In genomic region chr20:53445276-53445675, GRCh38 we compare ENCODE assay signal across 19 cellular contexts.
DNase-seq lines count a peak whose midpoint lies in the region; ATAC-seq and TF ChIP-seq lines count a peak whose summit lies in the region.
"Had no signal": no experiment of that assay in that cellular context is flagged by ENCODE, and none has a peak within 500 bp of the region (broad histone marks: within the 10 kb centered on the region; RNA-seq: fewer than 3 reads in every experiment).

No MANE protein-coding gene starts in this region.

- peaks cover 10% of the 10 kb centered on the region for H3K4me1 ChIP-seq in body of pancreas
- no peaks in the 10 kb centered on the region for H3K4me1 ChIP-seq in gastroesophageal sphincter
- H3K4me1 ChIP-seq in aorta (ENCODE audit: control insufficient read depth in 1 of 2, insufficient read depth in 2 of 2, low read length in 2 of 2), result no peaks in the 10 kb centered on the region
- H3K4me1 ChIP-seq: BE2C, Caco-2, Peyer's patch had no signal

- H3K27me3 ChIP-seq in body of pancreas, result no peaks in the 10 kb centered on the region
- no peaks in the 10 kb centered on the region for H3K27me3 ChIP-seq in gastroesophageal sphincter
- peaks cover 0 to 3% of the 10 kb centered on the region in 2 donors for H3K27me3 ChIP-seq in aorta (ENCODE audit: control insufficient read depth in 1 of 2, insufficient read depth in 2 of 2, low read length in 1 of 2)
- H3K27me3 ChIP-seq: BE2C, Peyer's patch had no signal

- no peak overlapping the region for H3K4me3 ChIP-seq in body of pancreas
- H3K4me3 ChIP-seq in gastroesophageal sphincter, result no peak overlapping the region
- no peak overlapping the region for H3K4me3 ChIP-seq in aorta (ENCODE audit: low read length in 2 of 2)
- H3K4me3 ChIP-seq: Peyer's patch had no signal

- no peak for TF ChIP-seq POLR2A in body of pancreas (IDR thresholded peaks at IDR 0.05)
- TF ChIP-seq POLR2A in gastroesophageal sphincter (IDR thresholded peaks at IDR 0.05), result no peak

- H3K36me3 ChIP-seq in body of pancreas (replicated peaks in 1 of 2; ENCODE audit: insufficient read depth in 1 of 2, low read depth in 2 of 2), result no peaks in the 10 kb centered on the region
- no peaks in the 10 kb centered on the region for H3K36me3 ChIP-seq in gastroesophageal sphincter
- no peaks in the 10 kb centered on the region for H3K36me3 ChIP-seq in aorta (ENCODE audit: control insufficient read depth in 1 of 2, insufficient read depth in 2 of 2, low read length in 1 of 2)
- H3K36me3 ChIP-seq: BE2C, Peyer's patch had no signal

- H3K27ac ChIP-seq in body of pancreas (peak overlapping the region in 1 of 4 donors; percentile 24), gastroesophageal sphincter (no peak overlapping the region), aorta (ENCODE audit: low read depth in 1 of 2, low read length in 2 of 2) (no peak overlapping the region)
- H3K27ac ChIP-seq: Peyer's patch had no signal

- DNase-seq in Right ventricle myocardium inferior (ENCODE audit: missing footprints) (no peak), cardiac septum (ENCODE audit: low spot score) (no peak), body of pancreas (no peak), aorta (no peak), amygdala (lab: John Stamatoyannopoulos, UW) (no peak)
- DNase-seq: 8988T; BE2C; Caco-2; CD4-positive, CD25-positive, alpha-beta regulatory T cell; GF-D8; NCI-H1048; NCI-H1436; NCI-H2029; NCI-H2171; NK-92 treated with Interleukin-12 subunit alpha and Interleukin-12 subunit beta, amount 100 ng/mL, for 24 hours; Peyer's patch had no signal

- 36 to 55% methylated on average over 7 of the region's 7 CpGs for WGBS in body of pancreas, 2 donors
- 44 to 77% methylated on average over 7 of the region's 7 CpGs for WGBS in gastroesophageal sphincter (ENCODE audit: low coverage in 1 of 2), 2 donors
- 24 to 25% methylated on average over 7 of the region's 7 CpGs for WGBS in aorta, 2 donors

- peak; percentile 31 for ATAC-seq in Right ventricle myocardium inferior
- ATAC-seq in body of pancreas, result peak; percentile 48
- peak; percentile 7 for ATAC-seq in gastroesophageal sphincter
- peak; percentile 73 for ATAC-seq in aorta (ENCODE audit: low FRiP score)
- ATAC-seq in HG02763 (IDR thresholded peaks at IDR 0.05; ENCODE audit: unreplicated experiment), result no peak
- ATAC-seq in GM19397 (IDR thresholded peaks at IDR 0.05; ENCODE audit: unreplicated experiment), result no peak

- TF ChIP-seq EP300 in gastroesophageal sphincter (IDR thresholded peaks at IDR 0.05), result no peak

- intact Hi-C loops in Right ventricle myocardium inferior (cut with DNase I) (no loop called here), cardiac septum (cut with DNase I) (no loop called here), body of pancreas (cut with DNase I) (no loop called here), aorta (cut with DNase I) (no loop called here)

- H3K9me3 ChIP-seq in body of pancreas, result peaks cover 0 to 6% (median 0%) of the 10 kb centered on the region in 3 donors
- H3K9me3 ChIP-seq in gastroesophageal sphincter, result peaks cover 0 to 23% (median 0%) of the 10 kb centered on the region in 3 donors
- peaks cover 4% of the 10 kb centered on the region for H3K9me3 ChIP-seq in aorta (ENCODE audit: control insufficient read depth, low read length)

- TF ChIP-seq CTCF in body of pancreas (IDR thresholded peaks at IDR 0.05) (no peak), gastroesophageal sphincter (IDR thresholded peaks at IDR 0.05) (no peak)

Comparison
In these comparisons a context has a peak if more than half of its experiments do, and no peak if none do; other contexts are left out.
1. ATAC-seq: peak in Right ventricle myocardium inferior (single experiment), body of pancreas (single experiment), gastroesophageal sphincter (single experiment) and aorta (single experiment); none in HG02763 (single experiment) and GM19397 (single experiment).